In the genomic region with DNA sequence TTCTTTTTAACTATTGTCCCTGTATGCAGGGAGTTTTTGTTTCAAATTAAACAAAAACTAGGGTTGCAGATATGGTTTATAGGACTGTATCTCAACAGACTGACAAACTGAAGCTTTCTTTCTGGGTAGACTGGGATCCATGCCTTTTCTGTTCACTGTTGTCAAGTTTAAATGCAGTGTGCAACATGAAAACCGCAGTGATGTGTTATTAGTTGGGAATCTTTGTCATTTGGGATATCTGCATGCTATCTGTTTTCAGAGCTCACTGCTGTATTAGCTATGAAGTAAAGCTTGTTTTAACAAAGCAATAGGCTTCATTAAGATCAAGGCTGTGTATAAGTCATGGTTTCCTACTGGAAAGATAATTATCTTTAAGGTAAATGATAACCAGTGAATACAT, we compare ENCODE assay signal across 17 cellular contexts. TPM values are rescaled to one million over a fixed set of nuclear protein-coding genes. Genes with fewer than 3 reads are reported as not detected.
DNase-seq lines count a peak whose midpoint lies in the region; ATAC-seq, FAIRE-seq and TF ChIP-seq lines count a peak whose summit lies in the region.
"Had no signal": no experiment of that assay in that cellular context is flagged by ENCODE, and none has a peak within 500 bp of the region (broad histone marks: within the 10 kb centered on the region; RNA-seq: fewer than 3 reads in every experiment).

No MANE protein-coding gene starts in this region.

- H3K9me3 Mint-ChIP-seq in brain = peaks cover 0 to 2% (median 0%) of the 10 kb centered on the region in 5 experiments
- no peaks in the 10 kb centered on the region for H3K9me3 Mint-ChIP-seq in mesothelial cell of epicardium
- H3K9me3 Mint-ChIP-seq: activated naive CD8-positive, alpha-beta T cell treated with anti-CD3 and anti-CD28 coated beads for 36 hours had no signal

- DNase-seq in heart left ventricle = no peak
- no peak for DNase-seq in Right ventricle myocardium superior
- no peak for DNase-seq in mesothelial cell of epicardium (ENCODE audit: low spot score in 2 of 2, unreplicated experiment in 2 of 2)
- DNase-seq in substantia nigra (lab: John Stamatoyannopoulos, UW) = no peak
- DNase-seq in COLO668 (lab: John Stamatoyannopoulos, UW; ENCODE audit: unreplicated experiment) = no peak
- no peak for DNase-seq in left lobe of liver (ENCODE audit: low spot score)
- no peak for DNase-seq in GM12892 (ENCODE audit: insufficient read length)
- DNase-seq: activated CD4-positive, alpha-beta T cell treated with anti-CD3 and anti-CD28 coated beads, Interleukin-2, amount 50 U/mL, for 1 hour; activated naive CD8-positive, alpha-beta T cell treated with anti-CD3 and anti-CD28 coated beads for 36 hours; lower lobe of right lung; NCI-H226; occipital lobe; stimulated activated CD4-positive, alpha-beta T cell treated with anti-CD3 and anti-CD28 coated beads, Interleukin-12 subunit alpha, Interleukin-12 subunit beta, amount 100 ng/mL, for 4 hours had no signal

- peaks cover 0 to under 1% (median 0%) of the 10 kb centered on the region in 12 donors for H3K9me3 ChIP-seq in heart left ventricle
- H3K9me3 ChIP-seq: A549, lower lobe of right lung, SJSA1 had no signal

- H3K4me1 Mint-ChIP-seq in brain (peaks cover 51% of the 10 kb centered on the region), mesothelial cell of epicardium (peaks cover 22% of the 10 kb centered on the region)

- peaks cover 0 to 33% (median 18%) of the 10 kb centered on the region in 9 donors for H3K36me3 ChIP-seq in heart left ventricle

- H3K4me3 ChIP-seq in heart left ventricle = peak overlapping the region in 9 of 12 donors; percentile 62 to 88 (median 77)
- H3K4me3 ChIP-seq: A549, lower lobe of right lung, SJSA1 had no signal

- H3K27ac ChIP-seq in heart left ventricle (peak overlapping the region in 9 of 12 donors; percentile 6 to 91 (median 56)), substantia nigra (ENCODE audit: low read depth, low read length, poor library complexity, severe bottlenecking) (peak overlapping the region; percentile 26)
- H3K27ac ChIP-seq: A549, KMS-11, lower lobe of right lung, SJSA1 had no signal

- ATAC-seq in heart left ventricle (no peak), Right ventricle myocardium superior (ENCODE audit: poor library complexity) (no peak), left lobe of liver (no peak)
- ATAC-seq: A549, lower lobe of right lung had no signal

- peaks cover 30% of the 10 kb centered on the region for H3K36me3 Mint-ChIP-seq in brain
- H3K36me3 Mint-ChIP-seq in mesothelial cell of epicardium = peaks cover 14% of the 10 kb centered on the region

- FAIRE-seq in GM12892 (lab: Jason Lieb, UNC) = no peak
- FAIRE-seq: A549 had no signal

- no peak for TF ChIP-seq CTCF in heart left ventricle (IDR thresholded peaks at IDR 0.05)
- TF ChIP-seq CTCF in brain (conservative IDR thresholded peaks at IDR 0.05) = no peak
- no peak for TF ChIP-seq CTCF in mesothelial cell of epicardium (IDR thresholded peaks at IDR 0.05; ENCODE audit: unreplicated experiment)

- TF ChIP-seq POLR2A in heart left ventricle (IDR thresholded peaks at IDR 0.05) (no peak), GM12892 (IDR thresholded peaks at IDR 0.05; ENCODE audit: low read depth, low read length) (no peak)

- H3K4me3 Mint-ChIP-seq in brain = peak overlapping the region; percentile 87 to 99 (median 90)
- H3K4me3 Mint-ChIP-seq in mesothelial cell of epicardium = peak overlapping the region; percentile 97
- H3K4me3 Mint-ChIP-seq: activated naive CD8-positive, alpha-beta T cell treated with anti-CD3 and anti-CD28 coated beads for 36 hours had no signal

- 38 to 43% (median 42%) methylated on average over 1 of the region's 1 CpG for WGBS in heart left ventricle, 4 donors

- H3K27me3 ChIP-seq in heart left ventricle = no peaks in the 10 kb centered on the region
- H3K27me3 ChIP-seq: SJSA1 had no signal

- H3K27ac Mint-ChIP-seq in brain (peak overlapping the region in 4 of 5 experiments; percentile 13 to 96 (median 92)), mesothelial cell of epicardium (peak overlapping the region; percentile 64)
- H3K27ac Mint-ChIP-seq: activated naive CD8-positive, alpha-beta T cell treated with anti-CD3 and anti-CD28 coated beads for 36 hours had no signal

- H3K27me3 Mint-ChIP-seq in brain (peaks cover 7% of the 10 kb centered on the region), mesothelial cell of epicardium (ENCODE audit: low read depth) (no peaks in the 10 kb centered on the region)

- intact Hi-C loops in heart left ventricle (cut with DNase I) = no loop called here
- intact Hi-C loops in Right ventricle myocardium superior (cut with DNase I) = no loop called here

- peaks cover 4 to 30% (median 21%) of the 10 kb centered on the region in 12 donors for H3K4me1 ChIP-seq in heart left ventricle

RNA-seq across cellular contexts. Expression of a gene that starts 21.4 kb away (rescaled TPM):
- total RNA-seq in heart left ventricle (1 to 10 TPM in 1 of 9 donors, under 1 TPM in 7, not detected in 1; 0.12 to 1.4 (median 0.23) TPM), Right ventricle myocardium superior (0.51 TPM), mesothelial cell of epicardium (2.0 to 3.4 TPM (median 3.1 TPM) in 3 replicates), left lobe of liver (0.13 TPM)
- polyA plus RNA-seq in heart left ventricle (under 1 TPM; 0.12 to 0.46 TPM), brain (ENCODE audit: insufficient read depth, low read depth, low replicate concordance) (8.1 TPM)
- polyA plus RNA-seq in GM12892 (2012; ENCODE audit: missing spikeins) = 0.45 TPM
